9 cellular contexts compared by ENCODE assay signal in the genomic region with DNA sequence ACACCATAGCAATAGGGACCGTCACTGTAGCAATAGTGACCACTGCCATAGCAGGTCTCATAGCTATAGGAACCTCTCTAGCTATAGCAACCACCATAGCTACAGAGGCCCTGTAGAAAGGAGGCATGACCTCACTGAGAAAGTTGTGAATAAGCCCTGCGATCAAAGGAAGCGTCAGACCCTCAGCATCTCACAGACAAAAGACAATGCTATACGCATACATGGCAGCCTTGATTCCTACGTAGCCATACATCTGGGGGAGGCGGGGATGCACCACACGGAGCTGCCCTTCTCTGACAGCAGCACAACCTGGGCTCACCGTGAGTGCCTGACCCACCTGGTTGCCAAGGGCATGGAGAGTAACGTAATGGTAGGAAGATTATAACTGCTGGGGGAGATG.
"Had no signal": no experiment of that assay in that cellular context is flagged by ENCODE, and none has a peak within 500 bp of the region (broad histone marks: within the 10 kb centered on the region; RNA-seq: fewer than 3 reads in every experiment).

No MANE protein-coding gene starts in this region.

- H3K4me3 ChIP-seq: GM23248, GM23338, HAP-1 had no signal

- DNase-seq: GM23248, GOT3, H7, H9, HCEC 1CT, HFFc6 had no signal

- ATAC-seq: GM23338, HCT116 had no signal

- H3K9me3 Mint-ChIP-seq: GM23338, HFFc6 had no signal

- H3K27ac ChIP-seq: GM23248 had no signal

- H3K27ac Mint-ChIP-seq: GM23338, H9, HFFc6 had no signal

- H3K4me3 Mint-ChIP-seq: GM23338, H9, HFFc6 had no signal
